Comparison of ENCODE assay signal across 14 cellular contexts in genomic region chr11:77381749-77382693, GRCh38.
DNase-seq lines count a peak whose midpoint lies in the region; ATAC-seq and TF ChIP-seq lines count a peak whose summit lies in the region.
"Had no signal": no experiment of that assay in that cellular context is flagged by ENCODE, and none has a peak within 500 bp of the region (broad histone marks: within the 10 kb centered on the region; RNA-seq: fewer than 3 reads in every experiment).

No MANE protein-coding gene starts in this region.

- no peaks in the 10 kb centered on the region for H4K20me1 ChIP-seq in osteoblast (ENCODE audit: insufficient read depth, low read length)

- ATAC-seq in GM18873 (IDR thresholded peaks at IDR 0.05; ENCODE audit: low FRiP score, unreplicated experiment) (no peak), HG03108 (IDR thresholded peaks at IDR 0.05; ENCODE audit: unreplicated experiment) (no peak), HG03097 (IDR thresholded peaks at IDR 0.05; ENCODE audit: low FRiP score, unreplicated experiment) (no peak)

- H3K79me2 ChIP-seq in osteoblast (ENCODE audit: insufficient read depth, low read length) = no peaks in the 10 kb centered on the region

- H3K36me3 ChIP-seq in osteoblast (ENCODE audit: insufficient read depth, low read length) = peaks cover 4% of the 10 kb centered on the region

- no peak for TF ChIP-seq CTCF in osteoblast (IDR thresholded peaks at IDR 0.05; ENCODE audit: extremely low read depth, low read depth, low read length)

- H3K9me3 ChIP-seq in osteoblast (ENCODE audit: low read depth, low read length) = no peaks in the 10 kb centered on the region
- H3K9me3 ChIP-seq: right lobe of liver, thoracic aorta had no signal

- peak overlapping the region; percentile 14 for H3K4me2 ChIP-seq in osteoblast (ENCODE audit: insufficient read depth, low read length)

- peaks cover 9% of the 10 kb centered on the region for H3K4me1 ChIP-seq in osteoblast (ENCODE audit: insufficient read depth, low read length)
- H3K4me1 ChIP-seq: right lobe of liver had no signal

- no peaks in the 10 kb centered on the region for H3K27me3 ChIP-seq in osteoblast (ENCODE audit: insufficient read depth, low read length)
- H3K27me3 ChIP-seq: right lobe of liver had no signal

- no peak overlapping the region for H2AFZ ChIP-seq in osteoblast (ENCODE audit: low read length)

- no peak overlapping the region for H3K4me3 ChIP-seq in osteoblast (ENCODE audit: insufficient read depth, low read length)
- H3K4me3 ChIP-seq: right lobe of liver, thoracic aorta had no signal

- peak; percentile 50 for DNase-seq in EL
- DNase-seq in NCI-H446 (lab: John Stamatoyannopoulos, UW) = peak; percentile 77 to 96
- peak; percentile 44 for DNase-seq in epidermal melanocyte (ENCODE audit: insufficient read length, low spot score)
- peak; percentile 29 for DNase-seq in osteoblast (ENCODE audit: insufficient read length, low spot score, missing footprints)
- DNase-seq in NCI-H510A (lab: John Stamatoyannopoulos, UW) = no peak
- DNase-seq: amygdala; effector CD4-positive, alpha-beta T cell; KG1; NCI-H2107; right lobe of liver had no signal

- H3K27ac ChIP-seq in osteoblast (ENCODE audit: low read depth, low read length) = no peak overlapping the region
- H3K27ac ChIP-seq: right lobe of liver, thoracic aorta had no signal
